In genomic region chr1:53255031-53255430, GRCh38 we compare ENCODE assay signal across 1 cellular context.
TF ChIP-seq lines count a peak whose summit lies in the region.

No MANE protein-coding gene starts in this region.

TF ChIP-seq in HepG2, 621 proteins besides CTCF, POLR2A, EP300 and RAD21:
- TF ChIP-seq RBM22 (optimal IDR thresholded peaks at IDR 0.05; ENCODE audit: low read length) (no peak), HNRNPH1 (optimal IDR thresholded peaks at IDR 0.05; ENCODE audit: low read depth, low read length) (no peak), SSRP1 (CRISPR knock-in tag; IDR thresholded peaks at IDR 0.05) (no peak), FOXP1 (IDR thresholded peaks at IDR 0.05) (no peak), FOXP1 (CRISPR knock-in tag; IDR thresholded peaks at IDR 0.05) (no peak), RELA (CRISPR knock-in tag; IDR thresholded peaks at IDR 0.05) (no peak), MYPOP (CRISPR knock-in tag; IDR thresholded peaks at IDR 0.05) (no peak), MXI1 (IDR thresholded peaks at IDR 0.05; ENCODE audit: borderline replicate concordance, low read depth, low read length) (no peak), KLF11 (CRISPR knock-in tag; IDR thresholded peaks at IDR 0.05) (no peak), ZNF205 (CRISPR knock-in tag; IDR thresholded peaks at IDR 0.05) (no peak)
- TF ChIP-seq, protein P1, sequence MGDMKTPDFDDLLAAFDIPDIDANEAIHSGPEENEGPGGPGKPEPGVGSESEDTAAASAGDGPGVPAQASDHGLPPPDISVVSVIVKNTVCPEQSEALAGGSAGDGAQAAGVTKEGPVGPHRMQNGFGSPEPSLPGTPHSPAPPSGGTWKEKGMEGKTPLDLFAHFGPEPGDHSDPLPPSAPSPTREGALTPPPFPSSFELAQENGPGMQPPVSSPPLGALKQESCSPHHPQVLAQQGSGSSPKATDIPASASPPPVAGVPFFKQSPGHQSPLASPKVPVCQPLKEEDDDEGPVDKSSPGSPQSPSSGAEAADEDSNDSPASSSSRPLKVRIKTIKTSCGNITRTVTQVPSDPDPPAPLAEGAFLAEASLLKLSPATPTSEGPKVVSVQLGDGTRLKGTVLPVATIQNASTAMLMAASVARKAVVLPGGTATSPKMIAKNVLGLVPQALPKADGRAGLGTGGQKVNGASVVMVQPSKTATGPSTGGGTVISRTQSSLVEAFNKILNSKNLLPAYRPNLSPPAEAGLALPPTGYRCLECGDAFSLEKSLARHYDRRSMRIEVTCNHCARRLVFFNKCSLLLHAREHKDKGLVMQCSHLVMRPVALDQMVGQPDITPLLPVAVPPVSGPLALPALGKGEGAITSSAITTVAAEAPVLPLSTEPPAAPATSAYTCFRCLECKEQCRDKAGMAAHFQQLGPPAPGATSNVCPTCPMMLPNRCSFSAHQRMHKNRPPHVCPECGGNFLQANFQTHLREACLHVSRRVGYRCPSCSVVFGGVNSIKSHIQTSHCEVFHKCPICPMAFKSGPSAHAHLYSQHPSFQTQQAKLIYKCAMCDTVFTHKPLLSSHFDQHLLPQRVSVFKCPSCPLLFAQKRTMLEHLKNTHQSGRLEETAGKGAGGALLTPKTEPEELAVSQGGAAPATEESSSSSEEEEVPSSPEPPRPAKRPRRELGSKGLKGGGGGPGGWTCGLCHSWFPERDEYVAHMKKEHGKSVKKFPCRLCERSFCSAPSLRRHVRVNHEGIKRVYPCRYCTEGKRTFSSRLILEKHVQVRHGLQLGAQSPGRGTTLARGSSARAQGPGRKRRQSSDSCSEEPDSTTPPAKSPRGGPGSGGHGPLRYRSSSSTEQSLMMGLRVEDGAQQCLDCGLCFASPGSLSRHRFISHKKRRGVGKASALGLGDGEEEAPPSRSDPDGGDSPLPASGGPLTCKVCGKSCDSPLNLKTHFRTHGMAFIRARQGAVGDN (CRISPR knock-in tag; IDR thresholded peaks at IDR 0.05) = no peak
